Comparison of ENCODE assay signal across 20 cellular contexts in the genomic region with DNA sequence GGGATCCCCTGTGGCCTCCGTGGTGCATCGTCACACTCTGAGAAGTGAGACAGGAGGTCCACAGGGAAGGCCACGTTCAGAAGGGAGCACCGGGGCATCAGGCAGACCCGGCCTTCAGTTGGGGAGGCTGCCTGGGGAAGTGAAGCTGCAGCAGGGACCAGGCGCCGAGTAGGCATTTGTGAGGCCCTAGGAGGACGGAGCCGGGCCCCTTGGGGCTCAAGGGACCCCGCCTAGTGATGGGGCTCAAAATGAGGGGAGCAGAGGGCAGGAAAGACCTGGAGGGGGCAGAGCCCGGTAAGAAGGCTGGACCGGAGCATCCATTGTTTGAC.
"Had no signal": no experiment of that assay in that cellular context is flagged by ENCODE, and none has a peak within 500 bp of the region (broad histone marks: within the 10 kb centered on the region; RNA-seq: fewer than 3 reads in every experiment).

No MANE protein-coding gene starts in this region.

- H3K27ac ChIP-seq: coronary artery, dorsolateral prefrontal cortex, heart left ventricle, stomach, thoracic aorta, transverse colon had no signal

- H3K4me3 ChIP-seq: coronary artery, dorsolateral prefrontal cortex, heart left ventricle, stomach, thoracic aorta, transverse colon had no signal

- H3K27ac Mint-ChIP-seq: naive thymus-derived CD8-positive, alpha-beta T cell had no signal

- H3K4me3 Mint-ChIP-seq: naive thymus-derived CD8-positive, alpha-beta T cell had no signal

- ATAC-seq: esophagus mucosa; left lobe of liver; naive thymus-derived CD8-positive, alpha-beta T cell; sciatic nerve had no signal

- H3K27me3 ChIP-seq: dorsolateral prefrontal cortex, heart left ventricle, stomach, transverse colon had no signal

- FAIRE-seq: endometrium, frontal cortex had no signal

- H3K4me1 ChIP-seq: heart left ventricle, stomach, transverse colon had no signal

- DNase-seq: dorsolateral prefrontal cortex; effector CD8-positive, alpha-beta T cell; heart left ventricle; hypothalamus; islet precursor cell; mammary epithelial cell; naive thymus-derived CD8-positive, alpha-beta T cell; posterior cingulate gyrus; stimulated activated CD4-positive, alpha-beta T cell treated with anti-CD3 and anti-CD28 coated beads, Interleukin-12 subunit alpha, Interleukin-12 subunit beta, amount 100 ng/mL, for 4 hours; stimulated activated naive CD4-positive, alpha-beta T cell; stomach; substantia nigra; transverse colon had no signal

- H3K36me3 ChIP-seq: heart left ventricle, stomach, thoracic aorta, transverse colon had no signal
